ENCODE assay signal across 22 cellular contexts in the genomic region with DNA sequence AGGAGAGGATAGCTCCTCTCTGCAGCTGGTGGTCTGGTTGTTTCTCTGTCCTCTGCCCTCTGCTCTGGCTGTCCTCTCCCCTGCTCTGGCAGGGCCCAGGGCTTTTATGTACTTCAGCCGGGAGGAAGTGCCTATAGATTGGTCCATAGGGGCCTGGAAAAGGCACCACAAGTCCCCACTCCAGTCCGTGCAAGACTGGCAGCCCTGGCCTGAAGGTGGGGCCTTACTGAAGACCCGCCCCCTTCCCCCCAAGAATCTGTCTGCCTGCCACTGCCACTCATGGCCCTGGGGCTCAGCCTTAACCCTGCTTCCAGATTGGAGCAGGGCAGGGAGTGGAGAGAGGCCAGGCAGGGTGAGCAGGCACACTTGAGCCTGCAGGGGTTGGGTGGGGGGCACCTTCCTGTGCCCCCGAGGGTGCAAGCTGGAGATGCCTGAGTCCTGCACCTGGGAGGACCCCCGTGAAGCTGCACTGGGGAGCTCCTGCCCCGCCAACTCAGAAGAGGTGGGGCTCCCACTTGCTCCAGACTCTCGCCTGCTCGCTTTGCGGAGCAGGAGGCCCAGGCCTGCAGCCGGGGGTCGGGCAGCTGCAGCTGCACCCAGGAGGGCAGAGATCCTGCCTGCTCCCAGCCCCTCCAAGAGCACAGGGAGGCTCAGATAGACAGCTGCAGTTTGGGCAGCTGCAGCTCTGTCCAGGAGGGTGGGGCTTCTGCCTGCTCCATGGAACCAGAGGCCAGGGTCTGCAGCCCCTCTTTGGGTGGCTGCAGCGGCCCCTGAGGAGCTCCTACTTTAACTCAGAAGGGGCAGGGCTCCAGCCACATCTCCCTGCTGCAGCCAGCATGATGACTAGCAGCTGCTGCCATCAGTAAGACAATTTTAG. TPM values are rescaled to one million over a fixed set of nuclear protein-coding genes. Genes with fewer than 3 reads are reported as not detected.
DNase-seq lines count a peak whose midpoint lies in the region; ATAC-seq and TF ChIP-seq lines count a peak whose summit lies in the region.
"Had no signal": no experiment of that assay in that cellular context is flagged by ENCODE, and none has a peak within 500 bp of the region (broad histone marks: within the 10 kb centered on the region; RNA-seq: fewer than 3 reads in every experiment).

No MANE protein-coding gene starts in this region.

- H3K9me3 Mint-ChIP-seq in brain (peaks cover 0 to 3% (median 0%) of the 10 kb centered on the region in 5 experiments), nephron progenitor cell (no peaks in the 10 kb centered on the region)
- H3K9me3 Mint-ChIP-seq: T-cell had no signal

- no peaks in the 10 kb centered on the region for H3K36me3 ChIP-seq in cardiac muscle cell
- no peaks in the 10 kb centered on the region for H3K36me3 ChIP-seq in right atrium auricular region
- H3K36me3 ChIP-seq in upper lobe of right lung: no peaks in the 10 kb centered on the region
- H3K36me3 ChIP-seq: BLaER1, esophagus muscularis mucosa, gastroesophageal sphincter, sigmoid colon had no signal

- H3K27me3 ChIP-seq in cardiac muscle cell (no peaks in the 10 kb centered on the region), right atrium auricular region (no peaks in the 10 kb centered on the region), upper lobe of right lung (no peaks in the 10 kb centered on the region)
- H3K27me3 ChIP-seq: BLaER1, sigmoid colon had no signal

- ATAC-seq in upper lobe of right lung: peak; percentile 23
- ATAC-seq in HG03520 (IDR thresholded peaks at IDR 0.05; ENCODE audit: unreplicated experiment): no peak
- no peak for ATAC-seq in GM21825 (IDR thresholded peaks at IDR 0.05; ENCODE audit: unreplicated experiment)
- ATAC-seq: A549, gastroesophageal sphincter, T-cell had no signal

- peak in 1 of 2 donors; percentile 19 for DNase-seq in cardiac muscle cell (ENCODE audit: low read depth in 1 of 2, low spot score in 1 of 2)
- DNase-seq in right atrium auricular region (ENCODE audit: low spot score): no peak
- DNase-seq in nephron progenitor cell: peak; percentile 10
- no peak for DNase-seq in upper lobe of right lung
- no peak for DNase-seq in kidney glomerular epithelial cell (lab: John Stamatoyannopoulos, UW)
- DNase-seq: activated CD4-positive, alpha-beta T cell treated with anti-CD3 and anti-CD28 coated beads, Interleukin-2, amount 50 U/mL, for 1 hour; amygdala; central memory CD4-positive, alpha-beta T cell; left cardiac atrium; NCI-H187; sigmoid colon; stimulated activated CD4-positive, alpha-beta T cell treated with anti-CD3 and anti-CD28 coated beads, Interleukin-2, amount 100 ng/mL, for 24 hours; T-cell had no signal

- no peak overlapping the region for H3K4me3 ChIP-seq in cardiac muscle cell
- no peak overlapping the region for H3K4me3 ChIP-seq in right atrium auricular region
- no peak overlapping the region for H3K4me3 ChIP-seq in upper lobe of right lung
- H3K4me3 ChIP-seq: A549, BLaER1, esophagus muscularis mucosa, gastroesophageal sphincter, GM23248, sigmoid colon had no signal

- H3K27ac Mint-ChIP-seq in brain (peak overlapping the region in 3 of 5 experiments; percentile 21 to 80 (median 27)), nephron progenitor cell (no peak overlapping the region)
- H3K27ac Mint-ChIP-seq: T-cell had no signal

- H3K9me3 ChIP-seq in cardiac muscle cell (ENCODE audit: low read depth) (no peaks in the 10 kb centered on the region), right atrium auricular region (no peaks in the 10 kb centered on the region), upper lobe of right lung (no peaks in the 10 kb centered on the region)
- H3K9me3 ChIP-seq: A549, BLaER1, esophagus muscularis mucosa, gastroesophageal sphincter, sigmoid colon had no signal

- H3K27me3 Mint-ChIP-seq in brain (peaks cover 3% of the 10 kb centered on the region), nephron progenitor cell (ENCODE audit: low read depth, poor library complexity) (no peaks in the 10 kb centered on the region)

- intact Hi-C loops in upper lobe of right lung (cut with DNase I): no loop called here

- TF ChIP-seq CTCF in cardiac muscle cell (IDR thresholded peaks at IDR 0.05; ENCODE audit: low read depth, low read length) (no peak), right atrium auricular region (IDR thresholded peaks at IDR 0.05) (no peak), brain (conservative IDR thresholded peaks at IDR 0.05) (no peak), nephron progenitor cell (IDR thresholded peaks at IDR 0.05) (no peak), upper lobe of right lung (IDR thresholded peaks at IDR 0.05) (no peak)

- H3K36me3 Mint-ChIP-seq in brain (no peaks in the 10 kb centered on the region), nephron progenitor cell (ENCODE audit: low read depth) (no peaks in the 10 kb centered on the region)
- H3K36me3 Mint-ChIP-seq: T-cell had no signal

- peaks cover 36% of the 10 kb centered on the region for H3K4me1 ChIP-seq in cardiac muscle cell (ENCODE audit: low read depth)
- H3K4me1 ChIP-seq in right atrium auricular region: peaks cover 0 to 6% of the 10 kb centered on the region in 2 donors
- no peaks in the 10 kb centered on the region for H3K4me1 ChIP-seq in upper lobe of right lung
- H3K4me1 ChIP-seq: A549, gastroesophageal sphincter had no signal

- H3K4me3 Mint-ChIP-seq in brain (peak overlapping the region in 1 of 5 experiments; percentile 3), nephron progenitor cell (no peak overlapping the region)
- H3K4me3 Mint-ChIP-seq: T-cell had no signal

- H3K27ac ChIP-seq in cardiac muscle cell (peak overlapping the region; percentile 98), right atrium auricular region (no peak overlapping the region), upper lobe of right lung (no peak overlapping the region)
- H3K27ac ChIP-seq: A549, BLaER1, esophagus muscularis mucosa, gastroesophageal sphincter, GM23248, HL-60, sigmoid colon had no signal

- H3K4me1 Mint-ChIP-seq in brain: peaks cover 45% of the 10 kb centered on the region
- peaks cover 18% of the 10 kb centered on the region for H3K4me1 Mint-ChIP-seq in nephron progenitor cell

RNA-seq across cellular contexts. Expression of a gene that starts 51.0 kb away (rescaled TPM):
- total RNA-seq in cardiac muscle cell: 246 and 343 TPM in 2 replicates
- 475 and 620 TPM in 2 replicates for polyA plus RNA-seq in cardiac muscle cell
- total RNA-seq in right atrium auricular region: 10 to 100 TPM; 21.6 to 22.1 TPM
- 23.2 TPM for polyA plus RNA-seq in brain (ENCODE audit: insufficient read depth, low read depth, low replicate concordance)
- 64.8 TPM for total RNA-seq in upper lobe of right lung
